ENCODE assay signal across 16 cellular contexts in genomic region chr4:172995161-172995560, GRCh38.
DNase-seq lines count a peak whose midpoint lies in the region; TF ChIP-seq lines count a peak whose summit lies in the region.
"Had no signal": no experiment of that assay in that cellular context is flagged by ENCODE, and none has a peak within 500 bp of the region (broad histone marks: within the 10 kb centered on the region; RNA-seq: fewer than 3 reads in every experiment).

No MANE protein-coding gene starts in this region.

- TF ChIP-seq POLR2A in esophagus muscularis mucosa (IDR thresholded peaks at IDR 0.05; ENCODE audit: low read depth) (no peak), thyroid gland (IDR thresholded peaks at IDR 0.05) (no peak)

- no peak overlapping the region for H2BK15ac ChIP-seq in mesenchymal stem cell (ENCODE audit: low read depth, poor library complexity, severe bottlenecking)

- intact Hi-C loops in esophagus muscularis mucosa (cut with DNase I) (no loop called here), thyroid gland (cut with DNase I) (no loop called here)

- H3K14ac ChIP-seq in mesenchymal stem cell (ENCODE audit: low read length in 2 of 2) = no peak overlapping the region

- no peak overlapping the region for H2AK5ac ChIP-seq in mesenchymal stem cell (ENCODE audit: low read length, severe bottlenecking)

- H2BK5ac ChIP-seq in mesenchymal stem cell (ENCODE audit: low read depth, low read length, poor library complexity, severe bottlenecking) = no peak overlapping the region

- H3K36me3 ChIP-seq in esophagus muscularis mucosa (no peaks in the 10 kb centered on the region), mesenchymal stem cell (ENCODE audit: control insufficient read depth in 1 of 2, insufficient read depth in 2 of 2, low read depth in 1 of 2, low read length in 2 of 2) (no peaks in the 10 kb centered on the region), thyroid gland (no peaks in the 10 kb centered on the region)

- no peaks in the 10 kb centered on the region for H3K9me3 ChIP-seq in esophagus muscularis mucosa
- no peaks in the 10 kb centered on the region for H3K9me3 ChIP-seq in mesenchymal stem cell (ENCODE audit: control insufficient read depth, low read length)
- H3K9me3 ChIP-seq in thyroid gland = no peaks in the 10 kb centered on the region

- H3K4me1 ChIP-seq in esophagus muscularis mucosa = peaks cover 0 to 7% (median 4%) of the 10 kb centered on the region in 4 donors
- H3K4me1 ChIP-seq in mesenchymal stem cell (ENCODE audit: control insufficient read depth, insufficient read depth, low read depth, low read length) = peaks cover 4% of the 10 kb centered on the region
- H3K4me1 ChIP-seq in thyroid gland = peaks cover 5 to 43% of the 10 kb centered on the region in 2 donors

- in situ Hi-C loops in astrocyte of the cerebellum (cut with HindIII; ENCODE audit: low sequenced_read_pairs) = no loop called here

- no peak overlapping the region for H3K4ac ChIP-seq in mesenchymal stem cell (ENCODE audit: low read depth in 1 of 2, low read length in 2 of 2)

- TF ChIP-seq EP300 in esophagus muscularis mucosa (IDR thresholded peaks at IDR 0.05) = no peak

- H3K27me3 ChIP-seq in esophagus muscularis mucosa (no peaks in the 10 kb centered on the region), mesenchymal stem cell (ENCODE audit: control insufficient read depth in 1 of 2, insufficient read depth in 1 of 2, low read length in 2 of 2) (no peaks in the 10 kb centered on the region), thyroid gland (no peaks in the 10 kb centered on the region)

- WGBS in esophagus muscularis mucosa = 68% methylated on average over 4 of the region's 4 CpGs
- WGBS in mesenchymal stem cell = 52% methylated on average over 4 of the region's 4 CpGs
- 58 to 63% methylated on average over 4 of the region's 4 CpGs for WGBS in thyroid gland, 2 donors

- H3K23ac ChIP-seq in mesenchymal stem cell (ENCODE audit: low read length in 2 of 2) = no peak overlapping the region

- no peak overlapping the region for H3K4me2 ChIP-seq in mesenchymal stem cell (ENCODE audit: low read length, poor library complexity, severe bottlenecking)
- H3K4me2 ChIP-seq: PC-9 had no signal

- H2AFZ ChIP-seq in mesenchymal stem cell (ENCODE audit: low read depth, low read length) = no peak overlapping the region
- H2AFZ ChIP-seq: PC-9 had no signal

- no peak overlapping the region for H4K91ac ChIP-seq in mesenchymal stem cell (ENCODE audit: low read length)

- no peak for TF ChIP-seq CTCF in astrocyte of the cerebellum (IDR thresholded peaks at IDR 0.05; ENCODE audit: low read depth, low read length, missing control alignments)
- no peak for TF ChIP-seq CTCF in esophagus muscularis mucosa (IDR thresholded peaks at IDR 0.05)
- TF ChIP-seq CTCF in thyroid gland (IDR thresholded peaks at IDR 0.05) = no peak

- H3K9ac ChIP-seq in mesenchymal stem cell (ENCODE audit: low read length) = peak overlapping the region; percentile 36

- H3K79me1 ChIP-seq in mesenchymal stem cell (replicated peaks; ENCODE audit: low read length, poor library complexity, severe bottlenecking) = no peaks in the 10 kb centered on the region

- H2BK120ac ChIP-seq in mesenchymal stem cell (ENCODE audit: low read depth, low read length) = no peak overlapping the region

- H3K4me3 ChIP-seq in astrocyte of the cerebellum (ENCODE audit: low read depth, low read length) (no peak overlapping the region), esophagus muscularis mucosa (no peak overlapping the region), mesenchymal stem cell (ENCODE audit: insufficient read depth in 1 of 2, low read depth in 1 of 2, low read length in 2 of 2) (no peak overlapping the region), thyroid gland (replicated peaks in 1 of 3) (no peak overlapping the region)
- H3K4me3 ChIP-seq: PC-9 had no signal

- H3K27ac ChIP-seq in esophagus muscularis mucosa (replicated peaks in 1 of 4) (no peak overlapping the region), mesenchymal stem cell (ENCODE audit: low read length, poor library complexity, severe bottlenecking) (no peak overlapping the region), thyroid gland (peak overlapping the region in 2 of 3 donors; percentile 40 to 77)
- H3K27ac ChIP-seq: PC-9 had no signal

- H3K18ac ChIP-seq in mesenchymal stem cell (ENCODE audit: low read depth in 1 of 2, low read length in 2 of 2) = no peak overlapping the region

- peak overlapping the region in 1 of 2 experiments; percentile 28 for H2BK12ac ChIP-seq in mesenchymal stem cell (ENCODE audit: low read length in 2 of 2)

- DNase-seq in astrocyte of the cerebellum (ENCODE audit: low read depth) (peak; percentile 37), esophagus muscularis mucosa (ENCODE audit: extremely low spot score) (peak; percentile 42), mesenchymal stem cell (peak; percentile 46), thyroid gland (no peak), HPDE6-E6E7 (ENCODE audit: extremely low spot score) (no peak), midbrain (lab: John Stamatoyannopoulos, UW) (no peak), DMS 273 treated with DMSO at 0.1 percent for 48 hours (lab: John Stamatoyannopoulos, UW) (no peak)
- DNase-seq: ACHN; CD4-positive, CD25-positive, alpha-beta regulatory T cell; GF-D8; Karpas-422; NCI-H1417; NCI-H1930; NCI-H2171 treated with DMSO at 0.1 percent for 48 hours; NCI-H774; PC-9 had no signal

- no peak overlapping the region for H4K8ac ChIP-seq in mesenchymal stem cell (ENCODE audit: low read length)

Comparison
In these comparisons a context has a peak if more than half of its experiments do, and no peak if none do; other contexts are left out.
1. DNase-seq: peak in astrocyte of the cerebellum (single experiment), esophagus muscularis mucosa (single experiment) and mesenchymal stem cell (single experiment); none in thyroid gland (0 of 2), HPDE6-E6E7 (single experiment), midbrain (single experiment) and DMS 273 treated with DMSO at 0.1 percent for 48 hours (single experiment).
2. H3K27ac ChIP-seq: peak in thyroid gland (2 of 3); none in esophagus muscularis mucosa (0 of 4) and mesenchymal stem cell (single experiment).